1 cellular context compared by ENCODE assay signal in the genomic region with DNA sequence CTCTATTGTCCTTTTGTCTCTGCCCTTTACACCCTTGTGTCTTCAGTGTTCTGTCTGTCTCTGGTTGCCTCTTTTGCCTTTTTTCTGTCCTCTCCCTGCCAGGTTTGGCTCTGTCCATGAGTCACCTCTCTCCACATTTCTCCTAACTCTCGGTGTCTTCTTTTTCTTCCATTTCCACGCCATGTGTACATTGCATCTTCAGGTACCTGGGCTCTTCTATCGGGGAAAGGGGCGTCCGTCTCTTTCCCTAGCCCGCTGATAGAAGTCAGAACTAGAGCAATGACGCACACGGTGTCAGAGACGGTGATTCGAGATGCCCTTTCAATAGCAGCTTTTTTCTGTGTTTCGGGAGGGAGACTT.
TF ChIP-seq lines count a peak whose summit lies in the region.

No MANE protein-coding gene starts in this region.

TF ChIP-seq in K562, 482 proteins besides CTCF, POLR2A, EP300 and RAD21 (continued from another document and continues in another):
- TF ChIP-seq, protein P1, sequence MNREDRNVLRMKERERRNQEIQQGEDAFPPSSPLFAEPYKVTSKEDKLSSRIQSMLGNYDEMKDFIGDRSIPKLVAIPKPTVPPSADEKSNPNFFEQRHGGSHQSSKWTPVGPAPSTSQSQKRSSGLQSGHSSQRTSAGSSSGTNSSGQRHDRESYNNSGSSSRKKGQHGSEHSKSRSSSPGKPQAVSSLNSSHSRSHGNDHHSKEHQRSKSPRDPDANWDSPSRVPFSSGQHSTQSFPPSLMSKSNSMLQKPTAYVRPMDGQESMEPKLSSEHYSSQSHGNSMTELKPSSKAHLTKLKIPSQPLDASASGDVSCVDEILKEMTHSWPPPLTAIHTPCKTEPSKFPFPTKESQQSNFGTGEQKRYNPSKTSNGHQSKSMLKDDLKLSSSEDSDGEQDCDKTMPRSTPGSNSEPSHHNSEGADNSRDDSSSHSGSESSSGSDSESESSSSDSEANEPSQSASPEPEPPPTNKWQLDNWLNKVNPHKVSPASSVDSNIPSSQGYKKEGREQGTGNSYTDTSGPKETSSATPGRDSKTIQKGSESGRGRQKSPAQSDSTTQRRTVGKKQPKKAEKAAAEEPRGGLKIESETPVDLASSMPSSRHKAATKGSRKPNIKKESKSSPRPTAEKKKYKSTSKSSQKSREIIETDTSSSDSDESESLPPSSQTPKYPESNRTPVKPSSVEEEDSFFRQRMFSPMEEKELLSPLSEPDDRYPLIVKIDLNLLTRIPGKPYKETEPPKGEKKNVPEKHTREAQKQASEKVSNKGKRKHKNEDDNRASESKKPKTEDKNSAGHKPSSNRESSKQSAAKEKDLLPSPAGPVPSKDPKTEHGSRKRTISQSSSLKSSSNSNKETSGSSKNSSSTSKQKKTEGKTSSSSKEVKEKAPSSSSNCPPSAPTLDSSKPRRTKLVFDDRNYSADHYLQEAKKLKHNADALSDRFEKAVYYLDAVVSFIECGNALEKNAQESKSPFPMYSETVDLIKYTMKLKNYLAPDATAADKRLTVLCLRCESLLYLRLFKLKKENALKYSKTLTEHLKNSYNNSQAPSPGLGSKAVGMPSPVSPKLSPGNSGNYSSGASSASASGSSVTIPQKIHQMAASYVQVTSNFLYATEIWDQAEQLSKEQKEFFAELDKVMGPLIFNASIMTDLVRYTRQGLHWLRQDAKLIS (CRISPR knock-in tag; IDR thresholded peaks at IDR 0.05), result no peak
- peak; percentile 27; the same call in 1 of the 2 replicates for TF ChIP-seq FOSL1 (tag; conservative IDR thresholded peaks at IDR 0.05)
- no peak for TF ChIP-seq CBFA2T2 (conservative IDR thresholded peaks at IDR 0.05)
- TF ChIP-seq, protein P2, sequence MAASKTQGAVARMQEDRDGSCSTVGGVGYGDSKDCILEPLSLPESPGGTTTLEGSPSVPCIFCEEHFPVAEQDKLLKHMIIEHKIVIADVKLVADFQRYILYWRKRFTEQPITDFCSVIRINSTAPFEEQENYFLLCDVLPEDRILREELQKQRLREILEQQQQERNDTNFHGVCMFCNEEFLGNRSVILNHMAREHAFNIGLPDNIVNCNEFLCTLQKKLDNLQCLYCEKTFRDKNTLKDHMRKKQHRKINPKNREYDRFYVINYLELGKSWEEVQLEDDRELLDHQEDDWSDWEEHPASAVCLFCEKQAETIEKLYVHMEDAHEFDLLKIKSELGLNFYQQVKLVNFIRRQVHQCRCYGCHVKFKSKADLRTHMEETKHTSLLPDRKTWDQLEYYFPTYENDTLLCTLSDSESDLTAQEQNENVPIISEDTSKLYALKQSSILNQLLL (CRISPR knock-in tag; IDR thresholded peaks at IDR 0.05; ENCODE audit: borderline replicate concordance), result no peak
- no peak for TF ChIP-seq TEAD4 (IDR thresholded peaks at IDR 0.05; ENCODE audit: low read length)
- TF ChIP-seq TEAD4 (CRISPR knock-in tag; IDR thresholded peaks at IDR 0.05; ENCODE audit: borderline replicate concordance), result no peak
- peak; percentile 11; the same call in 1 of the 2 replicates for TF ChIP-seq CC2D1A (IDR thresholded peaks at IDR 0.05)
- no peak for TF ChIP-seq NUFIP1 (IDR thresholded peaks at IDR 0.05; ENCODE audit: partially characterized antibody)
- no peak for TF ChIP-seq ZNF77 (CRISPR knock-in tag; IDR thresholded peaks at IDR 0.05)
- peak in 1 of 2 experiments; percentile 59; a peak in 1 of 4 replicates for TF ChIP-seq TRIM24 (IDR thresholded peaks at IDR 0.05)
- TF ChIP-seq TCFL5 (CRISPR knock-in tag; conservative IDR thresholded peaks at IDR 0.05), result no peak
- TF ChIP-seq GABPB2 (CRISPR knock-in tag; conservative IDR thresholded peaks at IDR 0.05), result no peak
- peak; percentile 72 for TF ChIP-seq SMARCA5 (IDR thresholded peaks at IDR 0.05)
- TF ChIP-seq LARP7 (IDR thresholded peaks at IDR 0.05), result peak; percentile 84; the same call in 1 of the 2 replicates
- no peak for TF ChIP-seq SMARCC2 (IDR thresholded peaks at IDR 0.05; ENCODE audit: low read depth)
- TF ChIP-seq ZNF212 (CRISPR knock-in tag; IDR thresholded peaks at IDR 0.05), result no peak
- 0 out of 2 replicates have a peak, but pooled peaks have one; percentile 65 for TF ChIP-seq CREM (IDR thresholded peaks at IDR 0.05; ENCODE audit: low read depth)
- TF ChIP-seq ZNF589 (CRISPR knock-in tag; IDR thresholded peaks at IDR 0.05; ENCODE audit: low read depth), result no peak
- no peak for TF ChIP-seq FOXM1 (IDR thresholded peaks at IDR 0.05; ENCODE audit: low read depth)
- TF ChIP-seq FOXM1 (CRISPR knock-in tag; IDR thresholded peaks at IDR 0.05; ENCODE audit: low read depth), result no peak
- TF ChIP-seq PTBP1 (IDR thresholded peaks at IDR 0.05; ENCODE audit: low read depth, low read length), result no peak
- peak; percentile 9; the same call in 1 of the 2 replicates for TF ChIP-seq ARID1B (IDR thresholded peaks at IDR 0.05)
- no peak for TF ChIP-seq CTBP1 (IDR thresholded peaks at IDR 0.05; ENCODE audit: borderline replicate concordance)
- TF ChIP-seq NBN (IDR thresholded peaks at IDR 0.05; ENCODE audit: low read depth), result no peak; the same call in 1 of the 2 replicates
- TF ChIP-seq, protein P3, sequence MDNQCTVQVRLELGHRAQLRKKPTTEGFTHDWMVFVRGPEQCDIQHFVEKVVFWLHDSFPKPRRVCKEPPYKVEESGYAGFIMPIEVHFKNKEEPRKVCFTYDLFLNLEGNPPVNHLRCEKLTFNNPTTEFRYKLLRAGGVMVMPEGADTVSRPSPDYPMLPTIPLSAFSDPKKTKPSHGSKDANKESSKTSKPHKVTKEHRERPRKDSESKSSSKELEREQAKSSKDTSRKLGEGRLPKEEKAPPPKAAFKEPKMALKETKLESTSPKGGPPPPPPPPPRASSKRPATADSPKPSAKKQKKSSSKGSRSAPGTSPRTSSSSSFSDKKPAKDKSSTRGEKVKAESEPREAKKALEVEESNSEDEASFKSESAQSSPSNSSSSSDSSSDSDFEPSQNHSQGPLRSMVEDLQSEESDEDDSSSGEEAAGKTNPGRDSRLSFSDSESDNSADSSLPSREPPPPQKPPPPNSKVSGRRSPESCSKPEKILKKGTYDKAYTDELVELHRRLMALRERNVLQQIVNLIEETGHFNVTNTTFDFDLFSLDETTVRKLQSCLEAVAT (IDR thresholded peaks at IDR 0.05), result peak in 1 of 2 experiments; percentile 69; a peak in 1 of 4 replicates
- no peak for TF ChIP-seq ETV6 (IDR thresholded peaks at IDR 0.05; ENCODE audit: borderline replicate concordance in 1 of 2, low read depth in 2 of 2, low read length in 1 of 2)
- TF ChIP-seq ETV6 (CRISPR knock-in tag; IDR thresholded peaks at IDR 0.05; ENCODE audit: borderline replicate concordance), result no peak
- TF ChIP-seq, protein P4, sequence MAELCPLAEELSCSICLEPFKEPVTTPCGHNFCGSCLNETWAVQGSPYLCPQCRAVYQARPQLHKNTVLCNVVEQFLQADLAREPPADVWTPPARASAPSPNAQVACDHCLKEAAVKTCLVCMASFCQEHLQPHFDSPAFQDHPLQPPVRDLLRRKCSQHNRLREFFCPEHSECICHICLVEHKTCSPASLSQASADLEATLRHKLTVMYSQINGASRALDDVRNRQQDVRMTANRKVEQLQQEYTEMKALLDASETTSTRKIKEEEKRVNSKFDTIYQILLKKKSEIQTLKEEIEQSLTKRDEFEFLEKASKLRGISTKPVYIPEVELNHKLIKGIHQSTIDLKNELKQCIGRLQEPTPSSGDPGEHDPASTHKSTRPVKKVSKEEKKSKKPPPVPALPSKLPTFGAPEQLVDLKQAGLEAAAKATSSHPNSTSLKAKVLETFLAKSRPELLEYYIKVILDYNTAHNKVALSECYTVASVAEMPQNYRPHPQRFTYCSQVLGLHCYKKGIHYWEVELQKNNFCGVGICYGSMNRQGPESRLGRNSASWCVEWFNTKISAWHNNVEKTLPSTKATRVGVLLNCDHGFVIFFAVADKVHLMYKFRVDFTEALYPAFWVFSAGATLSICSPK (IDR thresholded peaks at IDR 0.05; ENCODE audit: borderline replicate concordance), result peak; percentile 79; the same call in 1 of the 2 replicates
- TF ChIP-seq ZNF644 (tag; IDR thresholded peaks at IDR 0.05; ENCODE audit: low read depth), result no peak
- TF ChIP-seq CLOCK (CRISPR knock-in tag; IDR thresholded peaks at IDR 0.05; ENCODE audit: borderline replicate concordance), result no peak
- TF ChIP-seq CREB3L1 (IDR thresholded peaks at IDR 0.05; ENCODE audit: borderline replicate concordance, low read depth), result no peak
- TF ChIP-seq HOXB6 (CRISPR knock-in tag; IDR thresholded peaks at IDR 0.05; ENCODE audit: borderline replicate concordance), result no peak
- peak in 1 of 2 experiments; percentile 14; a peak in 1 of 4 replicates for TF ChIP-seq HDAC1 (IDR thresholded peaks at IDR 0.05)
- TF ChIP-seq HDGF (IDR thresholded peaks at IDR 0.05), result peak; percentile 91
- no peak for TF ChIP-seq ZNF280A (IDR thresholded peaks at IDR 0.05; ENCODE audit: low read depth, partially characterized antibody)
- TF ChIP-seq NFE2 (IDR thresholded peaks at IDR 0.05; ENCODE audit: low read depth), result no peak
- TF ChIP-seq ZNF232 (CRISPR knock-in tag; IDR thresholded peaks at IDR 0.05), result no peak
- TF ChIP-seq BRD4 (IDR thresholded peaks at IDR 0.05), result no peak
- TF ChIP-seq, protein P5, sequence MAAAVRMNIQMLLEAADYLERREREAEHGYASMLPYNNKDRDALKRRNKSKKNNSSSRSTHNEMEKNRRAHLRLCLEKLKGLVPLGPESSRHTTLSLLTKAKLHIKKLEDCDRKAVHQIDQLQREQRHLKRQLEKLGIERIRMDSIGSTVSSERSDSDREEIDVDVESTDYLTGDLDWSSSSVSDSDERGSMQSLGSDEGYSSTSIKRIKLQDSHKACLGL (CRISPR knock-in tag; IDR thresholded peaks at IDR 0.05; ENCODE audit: borderline replicate concordance, poor library complexity, severe bottlenecking), result no peak
- no peak for TF ChIP-seq NFIC (IDR thresholded peaks at IDR 0.05)
- TF ChIP-seq, protein P6, sequence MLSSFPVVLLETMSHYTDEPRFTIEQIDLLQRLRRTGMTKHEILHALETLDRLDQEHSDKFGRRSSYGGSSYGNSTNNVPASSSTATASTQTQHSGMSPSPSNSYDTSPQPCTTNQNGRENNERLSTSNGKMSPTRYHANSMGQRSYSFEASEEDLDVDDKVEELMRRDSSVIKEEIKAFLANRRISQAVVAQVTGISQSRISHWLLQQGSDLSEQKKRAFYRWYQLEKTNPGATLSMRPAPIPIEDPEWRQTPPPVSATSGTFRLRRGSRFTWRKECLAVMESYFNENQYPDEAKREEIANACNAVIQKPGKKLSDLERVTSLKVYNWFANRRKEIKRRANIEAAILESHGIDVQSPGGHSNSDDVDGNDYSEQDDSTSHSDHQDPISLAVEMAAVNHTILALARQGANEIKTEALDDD (IDR thresholded peaks at IDR 0.05), result no peak
- TF ChIP-seq ZFP36 (IDR thresholded peaks at IDR 0.05; ENCODE audit: low read depth, low read length, partially characterized antibody), result no peak
- TF ChIP-seq HDAC8 (tag; IDR thresholded peaks at IDR 0.05), result no peak
- 0 out of 2 replicates have a peak, but pooled peaks have one; percentile 25 for TF ChIP-seq HBP1 (CRISPR knock-in tag; IDR thresholded peaks at IDR 0.05)
- no peak for TF ChIP-seq MCM7 (IDR thresholded peaks at IDR 0.05)
- no peak for TF ChIP-seq ATF1 (CRISPR knock-in tag; IDR thresholded peaks at IDR 0.05)
- TF ChIP-seq ATF1 (tag; IDR thresholded peaks at IDR 0.05), result no peak
- TF ChIP-seq ZNF197 (CRISPR knock-in tag; IDR thresholded peaks at IDR 0.05; ENCODE audit: low read depth), result no peak
- no peak for TF ChIP-seq ZNF699 (CRISPR knock-in tag; IDR thresholded peaks at IDR 0.05; ENCODE audit: insufficient replicate concordance)
- 0 out of 2 replicates have a peak, but pooled peaks have one; percentile 44 for TF ChIP-seq SUPT5H (IDR thresholded peaks at IDR 0.05)
